In the genomic region with DNA sequence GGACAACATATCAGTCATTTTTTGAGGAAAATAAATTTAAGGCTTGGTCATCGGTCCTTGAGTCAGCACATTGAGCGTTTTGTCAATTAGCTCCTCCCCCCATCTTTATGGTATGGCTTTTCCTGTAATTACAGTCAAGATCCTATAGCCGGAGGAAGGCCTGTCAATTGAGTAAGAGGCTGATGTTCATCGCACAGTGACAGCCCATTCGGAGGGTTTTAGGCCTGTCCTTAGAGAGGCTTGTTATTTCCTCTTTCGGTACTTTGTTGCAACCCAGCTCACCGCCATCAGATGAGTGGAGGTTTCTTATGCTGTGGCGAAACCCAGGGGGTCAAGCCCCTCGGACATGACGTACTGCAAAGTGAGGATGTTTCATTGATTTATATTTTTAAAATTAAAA, we compare ENCODE assay signal across 19 cellular contexts.
"Had no signal": no experiment of that assay in that cellular context is flagged by ENCODE, and none has a peak within 500 bp of the region (broad histone marks: within the 10 kb centered on the region; RNA-seq: fewer than 3 reads in every experiment).

No MANE protein-coding gene starts in this region.

- H3K4me3 ChIP-seq: dorsolateral prefrontal cortex, esophagus muscularis mucosa, gastrocnemius medialis, heart right ventricle, spleen, tibial artery, upper lobe of right lung, vagina had no signal

- H3K27me3 ChIP-seq: dorsolateral prefrontal cortex, esophagus muscularis mucosa, gastrocnemius medialis, heart right ventricle, spleen, tibial artery, upper lobe of right lung, vagina had no signal

- H3K9me3 ChIP-seq: esophagus muscularis mucosa, gastrocnemius medialis, heart right ventricle, spleen, tibial artery, upper lobe of right lung, vagina had no signal

- H3K36me3 ChIP-seq: esophagus muscularis mucosa, gastrocnemius medialis, heart right ventricle, spleen, tibial artery, upper lobe of right lung, vagina had no signal

- H3K4me1 Mint-ChIP-seq: naive B cell; stimulated activated memory B cell treated with anti-CD40 and anti-IgM and Interleukin-4, amounts not matched to agents 10 μg/mL and 1 μg/mL and 100 μg/mL, for 72 hours had no signal

- H3K27ac Mint-ChIP-seq: naive B cell; stimulated activated memory B cell treated with anti-CD40 and anti-IgM and Interleukin-4, amounts not matched to agents 10 μg/mL and 1 μg/mL and 100 μg/mL, for 72 hours; stimulated activated naive CD8-positive, alpha-beta T cell treated with anti-CD3 and anti-CD28 coated beads, Interleukin-15, Interleukin-2, amounts not matched to agents 100 ng/mL and 50 ng/mL, for 24 hours had no signal

- ATAC-seq: gastrocnemius medialis; heart right ventricle; sciatic nerve; stimulated activated memory B cell treated with anti-CD40 and anti-IgM and Interleukin-4, amounts not matched to agents 10 μg/mL and 1 μg/mL and 100 μg/mL, for 72 hours; upper lobe of right lung had no signal

- DNase-seq: dorsolateral prefrontal cortex; effector memory CD4-positive, alpha-beta T cell; gastrocnemius medialis; heart right ventricle; hypothalamus; kidney glomerular epithelial cell; naive B cell; posterior cingulate gyrus; spleen; stimulated activated CD4-positive, alpha-beta T cell treated with anti-CD3 and anti-CD28 coated beads, Interleukin-15, amount 100 ng/mL, for 24 hours; stimulated activated CD4-positive, alpha-beta T cell treated with anti-CD3 and anti-CD28 coated beads, Interleukin-1b, Interleukin-23, amount 100 ng/mL, for 48 hours; stimulated activated CD4-positive, alpha-beta T cell treated with anti-CD3 and anti-CD28 coated beads, Interleukin-4, amount 100 ng/mL, for 24 hours; tibial artery; upper lobe of right lung had no signal

- H3K9me3 Mint-ChIP-seq: naive B cell; stimulated activated memory B cell treated with anti-CD40 and anti-IgM and Interleukin-4, amounts not matched to agents 10 μg/mL and 1 μg/mL and 100 μg/mL, for 72 hours; stimulated activated naive CD8-positive, alpha-beta T cell treated with anti-CD3 and anti-CD28 coated beads, Interleukin-15, Interleukin-2, amounts not matched to agents 100 ng/mL and 50 ng/mL, for 24 hours had no signal

- H3K4me1 ChIP-seq: gastrocnemius medialis, spleen, upper lobe of right lung, vagina had no signal

- H3K27me3 Mint-ChIP-seq: naive B cell; stimulated activated memory B cell treated with anti-CD40 and anti-IgM and Interleukin-4, amounts not matched to agents 10 μg/mL and 1 μg/mL and 100 μg/mL, for 72 hours; stimulated activated naive CD8-positive, alpha-beta T cell treated with anti-CD3 and anti-CD28 coated beads, Interleukin-15, Interleukin-2, amounts not matched to agents 100 ng/mL and 50 ng/mL, for 24 hours had no signal

- H3K4me3 Mint-ChIP-seq: naive B cell; stimulated activated memory B cell treated with anti-CD40 and anti-IgM and Interleukin-4, amounts not matched to agents 10 μg/mL and 1 μg/mL and 100 μg/mL, for 72 hours; stimulated activated naive CD8-positive, alpha-beta T cell treated with anti-CD3 and anti-CD28 coated beads, Interleukin-15, Interleukin-2, amounts not matched to agents 100 ng/mL and 50 ng/mL, for 24 hours had no signal
